ENCODE assay signal across 21 cellular contexts in genomic region chr17:82356028-82356427, GRCh38. TPM values are rescaled to one million over a fixed set of nuclear protein-coding genes. Genes with fewer than 3 reads are reported as not detected.
A peak's percentile ranks its signal among the peaks of the same experiment; 100 is the strongest.
DNase-seq lines count a peak whose midpoint lies in the region; ATAC-seq and TF ChIP-seq lines count a peak whose summit lies in the region.
"Had no signal": no experiment of that assay in that cellular context is flagged by ENCODE, and none has a peak within 500 bp of the region (broad histone marks: within the 10 kb centered on the region; RNA-seq: fewer than 3 reads in every experiment).

No MANE protein-coding gene starts in this region.

- H3K27ac ChIP-seq in neuronal stem cell (replicated peaks; ENCODE audit: low read length), result no peak overlapping the region

- no peak for TF ChIP-seq CTCF in Caco-2 (IDR thresholded peaks at IDR 0.05; ENCODE audit: insufficient read depth in 1 of 2, low read depth in 1 of 2, low read length in 1 of 2, severe bottlenecking in 1 of 2, unreplicated experiment in 1 of 2)
- TF ChIP-seq CTCF in fibroblast of villous mesenchyme (IDR thresholded peaks at IDR 0.05; ENCODE audit: insufficient read depth, low read depth, low read length), result no peak

- H3K9me3 Mint-ChIP-seq in Caco-2 (ENCODE audit: unreplicated experiment), result no peaks in the 10 kb centered on the region
- H3K9me3 Mint-ChIP-seq in activated T-helper 17 cell treated with anti-CD3 and anti-CD28 coated beads, Interleukin-2, amount 50 U/mL, for 72 hours, result no peaks in the 10 kb centered on the region
- H3K9me3 Mint-ChIP-seq: stimulated activated effector memory CD8-positive, alpha-beta T cell treated with anti-CD3 and anti-CD28 coated beads, Interleukin-12 subunit alpha, Interleukin-12 subunit beta, amount 100 ng/mL, for 72 hours had no signal

- H3K36me3 Mint-ChIP-seq in Caco-2 (ENCODE audit: insufficient read depth, unreplicated experiment), result peaks cover 13% of the 10 kb centered on the region
- H3K36me3 Mint-ChIP-seq in activated T-helper 17 cell treated with anti-CD3 and anti-CD28 coated beads, Interleukin-2, amount 50 U/mL, for 72 hours (ENCODE audit: low read depth), result no peaks in the 10 kb centered on the region
- H3K36me3 Mint-ChIP-seq: stimulated activated effector memory CD8-positive, alpha-beta T cell treated with anti-CD3 and anti-CD28 coated beads, Interleukin-12 subunit alpha, Interleukin-12 subunit beta, amount 100 ng/mL, for 72 hours had no signal

- no peaks in the 10 kb centered on the region for H3K27me3 ChIP-seq in Caco-2 (replicated peaks; ENCODE audit: control insufficient read depth, insufficient read depth, low read length)
- H3K27me3 ChIP-seq in adipocyte (replicated peaks; ENCODE audit: control insufficient read depth, insufficient read depth, low read length), result peaks cover 42% of the 10 kb centered on the region
- peaks cover 0 to 3% (median 0%) of the 10 kb centered on the region in 3 experiments for H3K27me3 ChIP-seq in neuronal stem cell (ENCODE audit: control insufficient read depth in 3 of 3, insufficient read depth in 3 of 3, low read depth in 1 of 3, low read length in 3 of 3)

- BruUV-seq in Caco-2 (replicated peaks; lab: Mats Ljungman, UMichigan), result no TSS peak

- peak overlapping the region; percentile 16 for H4K91ac ChIP-seq in neuronal stem cell (ENCODE audit: low read depth, low read length, poor library complexity)

- peaks cover 35% of the 10 kb centered on the region for H3K4me1 ChIP-seq in Caco-2
- no peaks in the 10 kb centered on the region for H3K4me1 ChIP-seq in adipocyte (ENCODE audit: control insufficient read depth, insufficient read depth, low read length)
- peaks cover 8 to 11% of the 10 kb centered on the region in 2 donors for H3K4me1 ChIP-seq in neuronal stem cell (ENCODE audit: control insufficient read depth in 2 of 2, insufficient read depth in 1 of 2, low read depth in 1 of 2, low read length in 2 of 2)

- peak overlapping the region; percentile 30 for H2BK5ac ChIP-seq in neuronal stem cell (ENCODE audit: low read length)

- H2AFZ ChIP-seq in neuronal stem cell (ENCODE audit: low read length), result no peak overlapping the region

- no CpG with 5 or more reads among the region's 11 CpGs for WGBS in neuronal stem cell (ENCODE audit: extremely low coverage in 2 of 2, insufficient read length in 2 of 2, insufficient replicate concordance in 1 of 2), 2 donors

- ATAC-seq in HG03442 (IDR thresholded peaks at IDR 0.05; ENCODE audit: unreplicated experiment), result no peak
- ATAC-seq in HG02840 (IDR thresholded peaks at IDR 0.05; ENCODE audit: low FRiP score, unreplicated experiment), result no peak
- no peak for ATAC-seq in activated T-helper 17 cell treated with anti-CD3 and anti-CD28 coated beads, Interleukin-2, amount 50 U/mL, for 72 hours (replicated peaks)
- ATAC-seq: stimulated activated effector memory CD8-positive, alpha-beta T cell treated with anti-CD3 and anti-CD28 coated beads, Interleukin-12 subunit alpha, Interleukin-12 subunit beta, amount 100 ng/mL, for 72 hours had no signal

- H2BK12ac ChIP-seq in neuronal stem cell (ENCODE audit: low read length), result no peak overlapping the region

- H3K9ac ChIP-seq in adipocyte (ENCODE audit: low read length) (no peak overlapping the region), neuronal stem cell (ENCODE audit: low read depth, low read length, poor library complexity) (no peak overlapping the region)

- peaks cover 26% of the 10 kb centered on the region for H3K4me1 Mint-ChIP-seq in Caco-2 (ENCODE audit: low read depth, unreplicated experiment)
- no peaks in the 10 kb centered on the region for H3K4me1 Mint-ChIP-seq in activated T-helper 17 cell treated with anti-CD3 and anti-CD28 coated beads, Interleukin-2, amount 50 U/mL, for 72 hours

- no peak overlapping the region for H3K23ac ChIP-seq in neuronal stem cell (ENCODE audit: low read depth, low read length, poor library complexity)

- H2AK5ac ChIP-seq in neuronal stem cell (ENCODE audit: low read depth, low read length), result no peak overlapping the region

- H3K14ac ChIP-seq in neuronal stem cell (ENCODE audit: low read length), result no peak overlapping the region

- no peak overlapping the region for H2BK120ac ChIP-seq in neuronal stem cell (ENCODE audit: low read depth, low read length)

- CTCF ChIA-PET in Caco-2 (lab: Charles Lee), result interaction anchor here (0.8 to 1.3 kb wide), 2 partner anchors 12 kb away, joined by 3 to 4 read pairs; no protein-coding TSS in a partner anchor

- H3K18ac ChIP-seq in neuronal stem cell (ENCODE audit: low read length), result peak overlapping the region; percentile 79

- no peak overlapping the region for H3K4me2 ChIP-seq in neuronal stem cell (ENCODE audit: insufficient read depth, low read length, poor library complexity, severe bottlenecking)

- H3K4me3 ChIP-seq in Caco-2 (ENCODE audit: low read depth, low read length) (no peak overlapping the region), adipocyte (ENCODE audit: low read length) (no peak overlapping the region), fibroblast of villous mesenchyme (ENCODE audit: low read depth, low read length) (no peak overlapping the region), neuronal stem cell (ENCODE audit: low read length in 2 of 2) (no peak overlapping the region)

- no peaks in the 10 kb centered on the region for H3K9me3 ChIP-seq in Caco-2
- no peaks in the 10 kb centered on the region for H3K9me3 ChIP-seq in adipocyte (ENCODE audit: control insufficient read depth, low read length)
- H3K9me3 ChIP-seq in neuronal stem cell (replicated peaks in 1 of 2; ENCODE audit: control insufficient read depth in 2 of 2, insufficient read depth in 1 of 2, low read depth in 1 of 2, low read length in 2 of 2), result no peaks in the 10 kb centered on the region

- H4K8ac ChIP-seq in neuronal stem cell (ENCODE audit: low read depth, low read length), result no peak overlapping the region

- peak overlapping the region; percentile 91 for H2BK15ac ChIP-seq in neuronal stem cell (ENCODE audit: low read length)

- H3K4ac ChIP-seq in neuronal stem cell (ENCODE audit: low read length), result no peak overlapping the region

- H3K79me1 ChIP-seq in neuronal stem cell (ENCODE audit: low read depth, low read length), result no peaks in the 10 kb centered on the region

- peak overlapping the region; percentile 13 for H3K4me3 Mint-ChIP-seq in Caco-2 (ENCODE audit: unreplicated experiment)
- H3K4me3 Mint-ChIP-seq in activated T-helper 17 cell treated with anti-CD3 and anti-CD28 coated beads, Interleukin-2, amount 50 U/mL, for 72 hours, result no peak overlapping the region
- H3K4me3 Mint-ChIP-seq: activated CD4-positive, alpha-beta T cell treated with anti-CD3 and anti-CD28 coated beads, Interleukin-2, amount 10 ng/mL, durations not matched to agents 24 days and 14 days; stimulated activated effector memory CD8-positive, alpha-beta T cell treated with anti-CD3 and anti-CD28 coated beads, Interleukin-12 subunit alpha, Interleukin-12 subunit beta, amount 100 ng/mL, for 72 hours had no signal

- POLR2A ChIA-PET in Caco-2 (lab: Charles Lee), result no interaction called here

- H3K36me3 ChIP-seq in Caco-2 (ENCODE audit: control insufficient read depth, insufficient read depth, low read length) (no peaks in the 10 kb centered on the region), adipocyte (ENCODE audit: control insufficient read depth, insufficient read depth, low read length, severe bottlenecking) (no peaks in the 10 kb centered on the region), neuronal stem cell (replicated peaks in 1 of 2; ENCODE audit: control insufficient read depth in 2 of 2, insufficient read depth in 2 of 2, low read length in 2 of 2) (no peaks in the 10 kb centered on the region)

- DNase-seq in Caco-2, result peak; percentile 48 to 60
- DNase-seq in adipocyte (ENCODE audit: low read depth), result peak; percentile 45
- peak; percentile 21 for DNase-seq in fibroblast of villous mesenchyme (ENCODE audit: low read depth)
- DNase-seq in neuronal stem cell (ENCODE audit: low spot score), result no peak
- DNase-seq in NCI-H2227 treated with DMSO at 0.1 percent for 48 hours (lab: John Stamatoyannopoulos, UW), result no peak
- DNase-seq: activated CD4-positive, alpha-beta T cell treated with anti-CD3 and anti-CD28 coated beads, Interleukin-2, amount 10 ng/mL, durations not matched to agents 24 days and 14 days; activated naive CD4-positive, alpha-beta T cell treated with anti-CD3 and anti-CD28 coated beads, Interleukin-2, amount 50 U/mL, for 16 hours; effector CD4-positive, alpha-beta T cell; foreskin melanocyte; GOT3; IMR-90; NCI-H1048; NK-92 treated with Interleukin-12 subunit alpha and Interleukin-12 subunit beta, amount 100 ng/mL, for 24 hours; SHP77 treated with DMSO at 0.1 percent for 48 hours; small intestine had no signal

- intact Hi-C loops in Caco-2 (cut with micrococcal nuclease; ENCODE audit: unreplicated experiment), result no loop called here

- H3K27ac Mint-ChIP-seq in Caco-2 (ENCODE audit: unreplicated experiment), result peak overlapping the region; percentile 80
- no peak overlapping the region for H3K27ac Mint-ChIP-seq in activated T-helper 17 cell treated with anti-CD3 and anti-CD28 coated beads, Interleukin-2, amount 50 U/mL, for 72 hours
- H3K27ac Mint-ChIP-seq: activated CD4-positive, alpha-beta T cell treated with anti-CD3 and anti-CD28 coated beads, Interleukin-2, amount 10 ng/mL, durations not matched to agents 24 days and 14 days; stimulated activated effector memory CD8-positive, alpha-beta T cell treated with anti-CD3 and anti-CD28 coated beads, Interleukin-12 subunit alpha, Interleukin-12 subunit beta, amount 100 ng/mL, for 72 hours had no signal

- no peaks in the 10 kb centered on the region for H3K27me3 Mint-ChIP-seq in Caco-2 (ENCODE audit: insufficient read depth, unreplicated experiment)
- peaks cover 7% of the 10 kb centered on the region for H3K27me3 Mint-ChIP-seq in activated T-helper 17 cell treated with anti-CD3 and anti-CD28 coated beads, Interleukin-2, amount 50 U/mL, for 72 hours

RNA-seq across cellular contexts. Expression of gene TEX19, which starts 3.0 kb away (rescaled TPM):
- total RNA-seq in Caco-2 (2022) (3.4 and 4.2 TPM in 2 replicates), fibroblast of villous mesenchyme (under 0.01 TPM in 1 of 2 replicates, not detected in the other)
- polyA plus RNA-seq in neuronal stem cell (2013, experiment 1 of 2), result 0.28 TPM
- polyA plus RNA-seq in neuronal stem cell (2013, experiment 2 of 2), result 0.19 TPM
- total RNA-seq in activated T-helper 17 cell treated with anti-CD3 and anti-CD28 coated beads, Interleukin-2, amount 50 U/mL, for 72 hours, result under 1 TPM in 1 of 2 donors, not detected in 1; 0.28 TPM
- total RNA-seq: mononuclear cell, osteocyte had no signal

RNA-seq across cellular contexts. Expression of gene UTS2R, which starts 15.5 kb away (rescaled TPM):
- total RNA-seq in Caco-2 (2022), result 0.66 and 1.3 TPM in 2 replicates
- not detected in 2 replicates for total RNA-seq in fibroblast of villous mesenchyme
- 0.11 TPM for polyA plus RNA-seq in neuronal stem cell (2013, experiment 1 of 2)
- 0.12 TPM for polyA plus RNA-seq in neuronal stem cell (2013, experiment 2 of 2)
- under 1 TPM in 1 of 2 donors, not detected in 1; 0.45 TPM for total RNA-seq in activated T-helper 17 cell treated with anti-CD3 and anti-CD28 coated beads, Interleukin-2, amount 50 U/mL, for 72 hours
- total RNA-seq: IMR-90, mononuclear cell, osteocyte had no signal
- polyA plus RNA-seq: IMR-90, small intestine had no signal

RNA-seq across cellular contexts. Expression of gene SECTM1, which starts 22.5 kb away (rescaled TPM):
- total RNA-seq in Caco-2 (2022) (0.37 and 0.75 TPM in 2 replicates), fibroblast of villous mesenchyme (11.9 and 24.2 TPM in 2 replicates)
- polyA plus RNA-seq in neuronal stem cell (2013, experiment 1 of 2), result 0.39 TPM
- polyA plus RNA-seq in neuronal stem cell (2013, experiment 2 of 2), result 0.65 TPM
- 10 to 100 TPM; 16.4 to 22.3 TPM for total RNA-seq in activated T-helper 17 cell treated with anti-CD3 and anti-CD28 coated beads, Interleukin-2, amount 50 U/mL, for 72 hours

RNA-seq across cellular contexts. Expression of gene CD7, which starts 38.6 kb away (rescaled TPM):
- total RNA-seq in Caco-2 (2022) (0.37 and 0.93 TPM in 2 replicates), fibroblast of villous mesenchyme (not detected in 2 replicates)
- 1.5 TPM for polyA plus RNA-seq in neuronal stem cell (2013, experiment 1 of 2)
- 1.5 TPM for polyA plus RNA-seq in neuronal stem cell (2013, experiment 2 of 2)
- 100 to 1,000 TPM; 193 to 378 TPM for total RNA-seq in activated T-helper 17 cell treated with anti-CD3 and anti-CD28 coated beads, Interleukin-2, amount 50 U/mL, for 72 hours
- total RNA-seq: IMR-90 had no signal
- polyA plus RNA-seq: IMR-90 had no signal

Comparison
In these comparisons a context has a peak if more than half of its experiments do, and no peak if none do; other contexts are left out.
1. DNase-seq: peak in Caco-2 (2 of 2), adipocyte (single experiment) and fibroblast of villous mesenchyme (single experiment); none in neuronal stem cell (single experiment) and NCI-H2227 treated with DMSO at 0.1 percent for 48 hours (single experiment).